ENCODE assay signal across 8 cellular contexts in the genomic region with DNA sequence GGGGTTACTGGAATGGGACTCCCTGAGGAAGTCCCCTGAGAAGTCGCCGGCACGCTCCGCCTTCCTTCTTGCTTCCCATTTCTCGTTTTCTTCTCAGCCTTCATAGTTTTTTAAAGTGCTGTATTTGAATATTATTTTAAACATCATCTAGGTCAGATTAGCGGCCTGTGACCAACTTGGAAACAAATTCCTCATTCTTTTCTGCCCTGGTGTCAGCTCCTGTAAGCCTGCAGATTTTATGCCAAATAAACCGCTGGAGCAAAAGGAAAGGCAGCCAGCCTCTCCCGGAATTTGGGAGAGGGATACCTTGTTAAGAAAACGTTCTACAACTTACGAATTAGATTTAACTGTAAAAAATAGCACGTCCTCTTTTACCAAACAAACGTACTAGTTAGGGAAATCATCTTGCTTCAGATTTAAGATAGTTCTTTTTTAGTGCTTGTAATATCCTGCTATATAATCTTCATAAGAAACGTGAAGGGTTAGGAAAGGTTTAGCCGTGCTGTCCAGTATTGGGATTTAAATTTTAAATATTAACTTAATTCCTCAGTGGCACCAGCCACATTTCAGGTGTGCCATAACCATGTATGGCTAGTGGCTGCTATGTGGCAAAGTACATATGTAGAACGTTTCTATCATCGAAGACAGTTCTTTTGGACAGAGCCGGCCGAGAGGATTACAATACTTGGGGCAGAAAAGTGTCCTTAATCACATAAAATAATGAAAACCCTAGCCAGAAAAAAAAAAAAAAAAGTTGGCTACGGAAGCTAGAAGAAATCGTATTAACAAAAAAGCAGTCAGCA. TPM values are rescaled to one million over a fixed set of nuclear protein-coding genes. Genes with fewer than 3 reads are reported as not detected.
DNase-seq lines count a peak whose midpoint lies in the region; ATAC-seq and TF ChIP-seq lines count a peak whose summit lies in the region.

No MANE protein-coding gene starts in this region.

- peaks cover 33% of the 10 kb centered on the region for H3K4me1 Mint-ChIP-seq in nephron

- TF ChIP-seq POLR2A in NB4 (IDR thresholded peaks at IDR 0.05; ENCODE audit: extremely low read depth, insufficient read length), result no peak

- H3K4me3 ChIP-seq in GM06990 (replicated peaks; ENCODE audit: low read depth, low read length) (peak overlapping the region; percentile 68), NB4 (ENCODE audit: low read depth, low read length) (peak overlapping the region; percentile 82), dorsolateral prefrontal cortex (peak overlapping the region; percentile 63 to 99 (median 85))

- peaks cover 7% of the 10 kb centered on the region for H3K9me3 Mint-ChIP-seq in nephron

- intact Hi-C loops in dorsolateral prefrontal cortex (cut with DNase I), result loop anchor here (1.0 to 10.0 kb wide), 6 partner anchors 48 to 1030 kb away; partner anchors contain the start of genes SEH1L (in 2 of the 2), AFG3L2 (in 1 of the 2), CEP192 (in 1 of the 2) and CHMP1B (in 1 of the 2)

- H3K27me3 Mint-ChIP-seq in nephron (ENCODE audit: low read depth), result no peaks in the 10 kb centered on the region

- H3K4me3 Mint-ChIP-seq in nephron, result peak overlapping the region; percentile 91 to 98 (median 91)

- H3K27me3 ChIP-seq in GM06990 (replicated peaks; ENCODE audit: control insufficient read depth, insufficient read depth, low read length) (no peaks in the 10 kb centered on the region), dorsolateral prefrontal cortex (no peaks in the 10 kb centered on the region)

- no peaks in the 10 kb centered on the region for H3K36me3 ChIP-seq in GM06990 (ENCODE audit: control insufficient read depth, insufficient read depth, low read length)

- H3K27ac ChIP-seq in dorsolateral prefrontal cortex, result peak overlapping the region; percentile 3 to 100 (median 99)

- H3K27ac Mint-ChIP-seq in nephron, result peak overlapping the region; percentile 95 to 99 (median 97)

- no peak for DNase-seq in GM06990 (ENCODE audit: extremely low read depth, insufficient read length)
- no peak for DNase-seq in NB4 (ENCODE audit: low read depth)
- DNase-seq in dorsolateral prefrontal cortex, result peak in 1 of 10 donors; percentile 41
- no peak for DNase-seq in stimulated activated CD4-positive, alpha-beta T cell treated with anti-CD3 and anti-CD28 coated beads, Interleukin-4, amount 100 ng/mL, for 4 hours
- DNase-seq in D341Med (ENCODE audit: low spot score), result no peak
- no peak for DNase-seq in stimulated activated naive CD4-positive, alpha-beta T cell (lab: John Stamatoyannopoulos, UW)

- TF ChIP-seq CTCF in GM06990 (IDR thresholded peaks at IDR 0.05; ENCODE audit: insufficient read depth, low read length, poor library complexity, severe bottlenecking) (no peak), NB4 (IDR thresholded peaks at IDR 0.05; ENCODE audit: low read depth, low read length) (no peak), dorsolateral prefrontal cortex (IDR thresholded peaks at IDR 0.05 in 54 of 56, conservative IDR thresholded peaks at IDR 0.05 in 2 of 56; ENCODE audit: low read depth in 1 of 56, partially characterized antibody in 56 of 56) (no peak), nephron (IDR thresholded peaks at IDR 0.05; ENCODE audit: unreplicated experiment in 3 of 3) (no peak)

- ATAC-seq in GM21515 (IDR thresholded peaks at IDR 0.05; ENCODE audit: unreplicated experiment), result no peak

- H3K36me3 Mint-ChIP-seq in nephron (ENCODE audit: low read depth), result peaks cover 6% of the 10 kb centered on the region

RNA-seq across cellular contexts. Expression of gene PTPN2, which starts 0.7 kb away (rescaled TPM):
- 10 to 100 TPM; 20.7 to 58.6 (median 34.5) TPM for total RNA-seq in dorsolateral prefrontal cortex
